25 cellular contexts compared by ENCODE assay signal in genomic region chr7:82617156-82617555, GRCh38.
"Had no signal": no experiment of that assay in that cellular context is flagged by ENCODE, and none has a peak within 500 bp of the region (broad histone marks: within the 10 kb centered on the region; RNA-seq: fewer than 3 reads in every experiment).

No MANE protein-coding gene starts in this region.

- H3K9me3 ChIP-seq: esophagus muscularis mucosa, left lung, lower lobe of right lung, right atrium auricular region, thoracic aorta, uterus had no signal

- H3K27ac ChIP-seq: esophagus muscularis mucosa, lower lobe of right lung, neural progenitor cell, right atrium auricular region, thoracic aorta, uterus had no signal

- H3K27me3 Mint-ChIP-seq: activated B cell treated with CpG ODN at 0.5 μM for 24 hours; activated CD8-positive, alpha-beta T cell treated with anti-CD3 and anti-CD28 coated beads for 36 hours; central memory CD8-positive, alpha-beta T cell had no signal

- H3K27ac Mint-ChIP-seq: activated B cell treated with CpG ODN at 0.5 μM for 24 hours; activated CD8-positive, alpha-beta T cell treated with anti-CD3 and anti-CD28 coated beads for 36 hours; activated naive CD4-positive, alpha-beta T cell treated with anti-CD3 and anti-CD28 coated beads, Interleukin-2, amount 50 U/mL, for 72 hours; activated T-helper 2 cell treated with anti-CD3 and anti-CD28 coated beads, Interferon-gamma antibody, Interleukin-2, Interleukin-4, amounts not matched to agents 10 μg/mL and 5 μg/mL and 100 μg/mL, durations not matched to agents 14 hours and 24 hours and 36 hours; natural killer cell; neural progenitor cell had no signal

- H3K36me3 ChIP-seq: esophagus muscularis mucosa, left lung, lower lobe of right lung, neural progenitor cell, right atrium auricular region, thoracic aorta, uterus had no signal

- ATAC-seq: activated CD8-positive, alpha-beta T cell treated with anti-CD3 and anti-CD28 coated beads for 36 hours; activated naive CD4-positive, alpha-beta T cell treated with anti-CD3 and anti-CD28 coated beads, Interleukin-2, amount 50 U/mL, for 72 hours; natural killer cell; stimulated activated naive CD8-positive, alpha-beta T cell treated with anti-CD3 and anti-CD28 coated beads, Interleukin-15, Interleukin-2, amounts not matched to agents 100 U/mL and 50 U/mL, for 24 hours had no signal

- H3K9me3 Mint-ChIP-seq: activated CD8-positive, alpha-beta T cell treated with anti-CD3 and anti-CD28 coated beads for 36 hours; activated T-helper 2 cell treated with anti-CD3 and anti-CD28 coated beads, Interferon-gamma antibody, Interleukin-2, Interleukin-4, amounts not matched to agents 10 μg/mL and 5 μg/mL and 100 μg/mL, durations not matched to agents 14 hours and 24 hours and 36 hours; natural killer cell; neural progenitor cell had no signal

- H3K27me3 ChIP-seq: esophagus muscularis mucosa, left lung, neural progenitor cell, right atrium auricular region, uterus had no signal

- H3K36me3 Mint-ChIP-seq: activated naive CD4-positive, alpha-beta T cell treated with anti-CD3 and anti-CD28 coated beads, Interleukin-2, amount 50 U/mL, for 72 hours; natural killer cell; neural progenitor cell had no signal

- H3K4me1 ChIP-seq: esophagus muscularis mucosa, left lung, lower lobe of right lung, neural progenitor cell, right atrium auricular region, uterus had no signal

- DNase-seq: activated B cell treated with CpG ODN at 0.5 μM for 24 hours; activated CD4-positive, alpha-beta T cell treated with anti-CD3 and anti-CD28 coated beads, Interleukin-2, amount 50 U/mL, for 1 hour; activated CD8-positive, alpha-beta T cell treated with anti-CD3 and anti-CD28 coated beads for 36 hours; activated naive CD4-positive, alpha-beta T cell; activated T-cell treated with anti-CD3 and anti-CD28 coated beads, Interleukin-2, amount 50 U/mL, for 48 hours; anterior cingulate cortex; dermis blood vessel endothelial cell; effector CD4-positive, alpha-beta T cell; foreskin melanocyte; left lung; lower lobe of right lung; mesenchymal stem cell; natural killer cell; occipital lobe; stimulated activated CD4-positive, alpha-beta T cell treated with anti-CD3 and anti-CD28 coated beads, Interleukin-2, amount 100 ng/mL, for 48 hours; stimulated activated naive CD8-positive, alpha-beta T cell treated with anti-CD3 and anti-CD28 coated beads, Interleukin-15, Interleukin-2, amounts not matched to agents 100 U/mL and 50 U/mL, for 24 hours; trophoblast cell; uterus had no signal

- H3K4me3 ChIP-seq: esophagus muscularis mucosa, left lung, lower lobe of right lung, neural progenitor cell, right atrium auricular region, thoracic aorta, uterus had no signal

- H3K4me3 Mint-ChIP-seq: activated B cell treated with CpG ODN at 0.5 μM for 24 hours; activated CD8-positive, alpha-beta T cell treated with anti-CD3 and anti-CD28 coated beads for 36 hours; central memory CD8-positive, alpha-beta T cell; natural killer cell; neural progenitor cell had no signal

- H3K4me1 Mint-ChIP-seq: central memory CD8-positive, alpha-beta T cell; natural killer cell had no signal
